22 cellular contexts compared by ENCODE assay signal in the genomic region with DNA sequence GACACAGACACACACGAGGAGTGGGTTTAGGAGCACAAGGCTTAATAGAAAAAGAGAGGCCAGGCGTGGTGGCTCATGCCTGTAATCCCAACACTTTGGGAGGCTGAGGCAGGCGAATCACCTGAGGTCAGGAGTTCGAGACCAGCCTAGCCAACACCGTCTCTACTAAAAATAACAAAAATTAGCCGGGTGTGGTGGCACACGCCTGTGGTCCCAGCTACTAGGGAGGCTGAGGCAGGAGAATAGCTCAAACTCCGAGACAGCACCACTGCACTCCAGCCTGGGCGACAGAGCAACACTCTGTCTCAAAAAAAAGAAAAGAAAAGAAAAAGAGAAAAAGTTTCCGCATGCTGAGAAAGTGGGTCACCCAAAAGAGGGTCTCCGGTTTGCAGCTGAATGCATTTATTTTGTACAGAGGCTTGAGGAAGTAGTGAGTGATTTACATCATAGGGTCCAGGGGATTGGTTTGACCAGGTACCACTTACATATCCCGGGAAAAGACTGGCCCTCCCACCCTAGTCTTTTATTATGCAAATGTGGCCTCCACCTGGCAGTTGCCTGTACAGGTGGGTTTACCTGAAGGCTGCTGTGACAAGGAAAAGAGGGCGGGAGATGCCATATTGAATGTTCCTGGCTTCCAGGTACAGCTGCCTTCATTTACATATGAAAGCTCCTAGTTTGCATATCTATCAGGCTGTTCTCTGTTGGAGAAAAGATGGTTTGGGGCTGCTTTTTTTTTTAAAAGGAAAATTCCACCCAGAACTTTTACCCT.
"Had no signal": no experiment of that assay in that cellular context is flagged by ENCODE, and none has a peak within 500 bp of the region (broad histone marks: within the 10 kb centered on the region; RNA-seq: fewer than 3 reads in every experiment).

No MANE protein-coding gene starts in this region.

- H3K27ac ChIP-seq: body of pancreas, colonic mucosa, esophagus squamous epithelium, neutrophil, tibial artery had no signal

- DNase-seq: activated CD4-positive, alpha-beta memory T cell treated with anti-CD3 and anti-CD28 coated beads, Interleukin-2, amount 10 ng/mL, durations not matched to agents 7 days and 5 days; activated CD4-positive, alpha-beta T cell treated with anti-CD3 and anti-CD28 coated beads for 36 hours; activated CD8-positive, alpha-beta memory T cell treated with anti-CD3 and anti-CD28 coated beads, Interleukin-2, amount 50 U/mL, for 4 hours; activated gamma-delta T cell treated with Interleukin-2 at 50 U/mL for 16 hours; activated naive CD8-positive, alpha-beta T cell treated with anti-CD3 and anti-CD28 coated beads for 36 hours; activated T-cell treated with anti-CD3 and anti-CD28 coated beads, Interleukin-2, amount 50 U/mL, for 72 hours; amygdala; body of pancreas; central memory CD4-positive, alpha-beta T cell; colonic mucosa; esophagus squamous epithelium; hippocampal formation; islet precursor cell; naive B cell; retina; stimulated activated CD4-positive, alpha-beta T cell treated with anti-CD3 and anti-CD28 coated beads, Interleukin-2, amount 100 ng/mL, for 48 hours; T-helper 1 cell; T1000; tibial artery had no signal

- H3K4me1 Mint-ChIP-seq: activated CD4-positive, alpha-beta memory T cell treated with anti-CD3 and anti-CD28 coated beads, Interleukin-2, amount 10 ng/mL, durations not matched to agents 7 days and 5 days; activated CD4-positive, alpha-beta T cell treated with anti-CD3 and anti-CD28 coated beads for 36 hours; activated naive CD8-positive, alpha-beta T cell treated with anti-CD3 and anti-CD28 coated beads for 36 hours; naive B cell; stimulated activated memory B cell treated with anti-CD40 and anti-IgM and Interleukin-4, amounts not matched to agents 10 μg/mL and 1 μg/mL and 100 μg/mL, for 72 hours had no signal

- H3K9me3 Mint-ChIP-seq: activated naive CD8-positive, alpha-beta T cell treated with anti-CD3 and anti-CD28 coated beads for 36 hours; stimulated activated memory B cell treated with anti-CD40 and anti-IgM and Interleukin-4, amounts not matched to agents 10 μg/mL and 1 μg/mL and 100 μg/mL, for 72 hours had no signal

- H3K9me3 ChIP-seq: body of pancreas, colonic mucosa, esophagus squamous epithelium, neutrophil, tibial artery had no signal

- H3K36me3 ChIP-seq: colonic mucosa, esophagus squamous epithelium, neutrophil, tibial artery had no signal

- H3K27ac Mint-ChIP-seq: activated CD4-positive, alpha-beta memory T cell treated with anti-CD3 and anti-CD28 coated beads, Interleukin-2, amount 10 ng/mL, durations not matched to agents 7 days and 5 days; activated CD4-positive, alpha-beta T cell treated with anti-CD3 and anti-CD28 coated beads for 36 hours; activated naive CD8-positive, alpha-beta T cell treated with anti-CD3 and anti-CD28 coated beads for 36 hours; activated T-cell treated with anti-CD3 and anti-CD28 coated beads, Interleukin-2, amount 50 U/mL, for 72 hours; naive B cell; stimulated activated memory B cell treated with anti-CD40 and anti-IgM and Interleukin-4, amounts not matched to agents 10 μg/mL and 1 μg/mL and 100 μg/mL, for 72 hours had no signal

- H3K4me3 Mint-ChIP-seq: activated CD4-positive, alpha-beta memory T cell treated with anti-CD3 and anti-CD28 coated beads, Interleukin-2, amount 10 ng/mL, durations not matched to agents 7 days and 5 days; activated CD4-positive, alpha-beta T cell treated with anti-CD3 and anti-CD28 coated beads for 36 hours; activated naive CD8-positive, alpha-beta T cell treated with anti-CD3 and anti-CD28 coated beads for 36 hours; activated T-cell treated with anti-CD3 and anti-CD28 coated beads, Interleukin-2, amount 50 U/mL, for 72 hours; naive B cell; stimulated activated memory B cell treated with anti-CD40 and anti-IgM and Interleukin-4, amounts not matched to agents 10 μg/mL and 1 μg/mL and 100 μg/mL, for 72 hours had no signal

- H3K27me3 Mint-ChIP-seq: activated CD4-positive, alpha-beta memory T cell treated with anti-CD3 and anti-CD28 coated beads, Interleukin-2, amount 10 ng/mL, durations not matched to agents 7 days and 5 days; activated CD4-positive, alpha-beta T cell treated with anti-CD3 and anti-CD28 coated beads for 36 hours; activated naive CD8-positive, alpha-beta T cell treated with anti-CD3 and anti-CD28 coated beads for 36 hours had no signal

- H3K36me3 Mint-ChIP-seq: activated naive CD8-positive, alpha-beta T cell treated with anti-CD3 and anti-CD28 coated beads for 36 hours; naive B cell; stimulated activated memory B cell treated with anti-CD40 and anti-IgM and Interleukin-4, amounts not matched to agents 10 μg/mL and 1 μg/mL and 100 μg/mL, for 72 hours had no signal

- H3K27me3 ChIP-seq: body of pancreas, colonic mucosa, esophagus squamous epithelium, neutrophil, tibial artery had no signal

- ATAC-seq: activated CD4-positive, alpha-beta T cell treated with anti-CD3 and anti-CD28 coated beads for 36 hours; activated T-cell treated with anti-CD3 and anti-CD28 coated beads, Interleukin-2, amount 50 U/mL, for 72 hours; body of pancreas; stimulated activated memory B cell treated with anti-CD40 and anti-IgM and Interleukin-4, amounts not matched to agents 10 μg/mL and 1 μg/mL and 100 μg/mL, for 72 hours had no signal

- H3K4me1 ChIP-seq: colonic mucosa, esophagus squamous epithelium, tibial artery had no signal

- H3K4me3 ChIP-seq: body of pancreas, colonic mucosa, esophagus squamous epithelium, lung, tibial artery had no signal
